Comparison of ENCODE assay signal across 16 cellular contexts in genomic region chr17:31323551-31323950, GRCh38. TPM values are rescaled to one million over a fixed set of nuclear protein-coding genes. Genes with fewer than 3 reads are reported as not detected.
DNase-seq lines count a peak whose midpoint lies in the region; ATAC-seq and TF ChIP-seq lines count a peak whose summit lies in the region.
"Had no signal": no experiment of that assay in that cellular context is flagged by ENCODE, and none has a peak within 500 bp of the region (broad histone marks: within the 10 kb centered on the region; RNA-seq: fewer than 3 reads in every experiment).

No MANE protein-coding gene starts in this region.

- peaks cover 18% of the 10 kb centered on the region for H3K4me1 Mint-ChIP-seq in activated naive CD4-positive, alpha-beta T cell treated with anti-CD3 and anti-CD28 coated beads, Interleukin-2, amount 10 ng/mL, durations not matched to agents 7 days and 5 days
- H3K4me1 Mint-ChIP-seq in activated naive CD4-positive, alpha-beta T cell treated with anti-CD3 and anti-CD28 coated beads for 36 hours (ENCODE audit: low read depth) = peaks cover 24% of the 10 kb centered on the region
- peaks cover 32% of the 10 kb centered on the region for H3K4me1 Mint-ChIP-seq in activated naive CD8-positive, alpha-beta T cell treated with anti-CD3 and anti-CD28 coated beads for 36 hours
- peaks cover 21 to 33% of the 10 kb centered on the region in 2 donors for H3K4me1 Mint-ChIP-seq in natural killer cell treated with Interleukin-12 subunit alpha and Interleukin-12 subunit beta and Interleukin-15 and Interleukin-18, amount 100 ng/mL, for 72 hours (ENCODE audit: low read depth in 2 of 2)
- H3K4me1 Mint-ChIP-seq in HFFc6 (ENCODE audit: low read depth) = peaks cover 50% of the 10 kb centered on the region
- H3K4me1 Mint-ChIP-seq: endodermal cell had no signal

- no peak overlapping the region for H3K4me3 ChIP-seq in MM.1S (ENCODE audit: low read length)

- H3K4me3 Mint-ChIP-seq in activated naive CD4-positive, alpha-beta T cell treated with anti-CD3 and anti-CD28 coated beads, Interleukin-2, amount 10 ng/mL, durations not matched to agents 7 days and 5 days = no peak overlapping the region
- no peak overlapping the region for H3K4me3 Mint-ChIP-seq in activated naive CD4-positive, alpha-beta T cell treated with anti-CD3 and anti-CD28 coated beads for 36 hours
- no peak overlapping the region for H3K4me3 Mint-ChIP-seq in activated naive CD8-positive, alpha-beta T cell treated with anti-CD3 and anti-CD28 coated beads for 36 hours
- H3K4me3 Mint-ChIP-seq in natural killer cell treated with Interleukin-12 subunit alpha and Interleukin-12 subunit beta and Interleukin-15 and Interleukin-18, amount 100 ng/mL, for 72 hours = no peak overlapping the region
- H3K4me3 Mint-ChIP-seq in HFFc6 = no peak overlapping the region
- H3K4me3 Mint-ChIP-seq: endodermal cell had no signal

- H3K79me2 ChIP-seq in MM.1S (ENCODE audit: low read length) = peaks cover 41% of the 10 kb centered on the region

- CTCF ChIA-PET in activated naive CD4-positive, alpha-beta T cell treated with anti-CD3 and anti-CD28 coated beads, Interleukin-2, amount 10 ng/mL, durations not matched to agents 7 days and 5 days (lab: Charles Lee) = no interaction called here
- CTCF ChIA-PET in activated naive CD4-positive, alpha-beta T cell treated with anti-CD3 and anti-CD28 coated beads for 36 hours (lab: Charles Lee) = no interaction called here

- H3K27ac Mint-ChIP-seq in activated naive CD4-positive, alpha-beta T cell treated with anti-CD3 and anti-CD28 coated beads, Interleukin-2, amount 10 ng/mL, durations not matched to agents 7 days and 5 days = peak overlapping the region; percentile 39
- H3K27ac Mint-ChIP-seq in activated naive CD4-positive, alpha-beta T cell treated with anti-CD3 and anti-CD28 coated beads for 36 hours = no peak overlapping the region
- H3K27ac Mint-ChIP-seq in activated naive CD8-positive, alpha-beta T cell treated with anti-CD3 and anti-CD28 coated beads for 36 hours = peak overlapping the region; percentile 55
- peak overlapping the region; percentile 57 to 93 for H3K27ac Mint-ChIP-seq in natural killer cell treated with Interleukin-12 subunit alpha and Interleukin-12 subunit beta and Interleukin-15 and Interleukin-18, amount 100 ng/mL, for 72 hours
- H3K27ac Mint-ChIP-seq in HFFc6 = no peak overlapping the region
- H3K27ac Mint-ChIP-seq: endodermal cell had no signal

- no peaks in the 10 kb centered on the region for H3K27me3 Mint-ChIP-seq in activated naive CD4-positive, alpha-beta T cell treated with anti-CD3 and anti-CD28 coated beads, Interleukin-2, amount 10 ng/mL, durations not matched to agents 7 days and 5 days
- H3K27me3 Mint-ChIP-seq in activated naive CD4-positive, alpha-beta T cell treated with anti-CD3 and anti-CD28 coated beads for 36 hours (ENCODE audit: low read depth) = no peaks in the 10 kb centered on the region
- H3K27me3 Mint-ChIP-seq in activated naive CD8-positive, alpha-beta T cell treated with anti-CD3 and anti-CD28 coated beads for 36 hours = no peaks in the 10 kb centered on the region
- H3K27me3 Mint-ChIP-seq in natural killer cell treated with Interleukin-12 subunit alpha and Interleukin-12 subunit beta and Interleukin-15 and Interleukin-18, amount 100 ng/mL, for 72 hours = no peaks in the 10 kb centered on the region
- H3K27me3 Mint-ChIP-seq in HFFc6 (ENCODE audit: insufficient read depth) = peaks cover 3% of the 10 kb centered on the region

- no peak for ATAC-seq in natural killer cell treated with Interleukin-12 subunit alpha and Interleukin-12 subunit beta and Interleukin-15 and Interleukin-18, amount 100 ng/mL, for 72 hours
- no peak for ATAC-seq in GM18868 (IDR thresholded peaks at IDR 0.05; ENCODE audit: unreplicated experiment)

- TF ChIP-seq CTCF in MM.1S (IDR thresholded peaks at IDR 0.05; ENCODE audit: low read length) (no peak), HFFc6 (IDR thresholded peaks at IDR 0.05) (no peak)

- H3K36me3 ChIP-seq in MM.1S (replicated peaks; ENCODE audit: insufficient read depth, low read length) = no peaks in the 10 kb centered on the region

- H3F3A ChIP-seq in MM.1S (ENCODE audit: insufficient read depth, low read length) = peaks cover 39% of the 10 kb centered on the region

- intact Hi-C loops in activated naive CD4-positive, alpha-beta T cell treated with anti-CD3 and anti-CD28 coated beads for 36 hours (cut with micrococcal nuclease) = loop anchor here (5.0 to 10.0 kb wide), 4 partner anchors 231 to 1209 kb away; partner anchors contain the start of genes NF1 and NSRP1

- H3K27ac ChIP-seq in MM.1S (ENCODE audit: low read length) = peak overlapping the region; percentile 37; the same call in 1 of the 2 replicates
- H3K27ac ChIP-seq: VCaP had no signal

- no peaks in the 10 kb centered on the region for H4K20me1 ChIP-seq in MM.1S (ENCODE audit: insufficient read depth, low read length)

- H3K9me3 ChIP-seq in MM.1S (replicated peaks; ENCODE audit: insufficient read depth, low read length) = no peaks in the 10 kb centered on the region
- H3K9me3 ChIP-seq: Caco-2 had no signal

- peaks cover 19% of the 10 kb centered on the region for H3K36me3 Mint-ChIP-seq in activated naive CD4-positive, alpha-beta T cell treated with anti-CD3 and anti-CD28 coated beads, Interleukin-2, amount 10 ng/mL, durations not matched to agents 7 days and 5 days
- peaks cover 19% of the 10 kb centered on the region for H3K36me3 Mint-ChIP-seq in activated naive CD4-positive, alpha-beta T cell treated with anti-CD3 and anti-CD28 coated beads for 36 hours (ENCODE audit: low read depth)
- peaks cover 24% of the 10 kb centered on the region for H3K36me3 Mint-ChIP-seq in activated naive CD8-positive, alpha-beta T cell treated with anti-CD3 and anti-CD28 coated beads for 36 hours
- H3K36me3 Mint-ChIP-seq in natural killer cell treated with Interleukin-12 subunit alpha and Interleukin-12 subunit beta and Interleukin-15 and Interleukin-18, amount 100 ng/mL, for 72 hours = peaks cover 4% of the 10 kb centered on the region
- peaks cover 45% of the 10 kb centered on the region for H3K36me3 Mint-ChIP-seq in HFFc6 (ENCODE audit: low read depth)

- H3K9me3 Mint-ChIP-seq in activated naive CD4-positive, alpha-beta T cell treated with anti-CD3 and anti-CD28 coated beads, Interleukin-2, amount 10 ng/mL, durations not matched to agents 7 days and 5 days = no peaks in the 10 kb centered on the region
- H3K9me3 Mint-ChIP-seq in activated naive CD4-positive, alpha-beta T cell treated with anti-CD3 and anti-CD28 coated beads for 36 hours = no peaks in the 10 kb centered on the region
- peaks cover 2% of the 10 kb centered on the region for H3K9me3 Mint-ChIP-seq in activated naive CD8-positive, alpha-beta T cell treated with anti-CD3 and anti-CD28 coated beads for 36 hours
- no peaks in the 10 kb centered on the region for H3K9me3 Mint-ChIP-seq in natural killer cell treated with Interleukin-12 subunit alpha and Interleukin-12 subunit beta and Interleukin-15 and Interleukin-18, amount 100 ng/mL, for 72 hours
- H3K9me3 Mint-ChIP-seq in HFFc6 = no peaks in the 10 kb centered on the region
- H3K9me3 Mint-ChIP-seq: endodermal cell had no signal

- no peak overlapping the region for H3K9ac ChIP-seq in MM.1S (ENCODE audit: low read length)

- H3K9me2 ChIP-seq in MM.1S (replicated peaks; ENCODE audit: insufficient read depth, low read length) = no peaks in the 10 kb centered on the region

- H3K4me2 ChIP-seq in MM.1S (ENCODE audit: low read depth, low read length) = peak overlapping the region; percentile 20; the same call in 1 of the 2 replicates

- H2AFZ ChIP-seq in MM.1S (ENCODE audit: low read length) = no peak overlapping the region

- H3K27me3 ChIP-seq in MM.1S (replicated peaks; ENCODE audit: insufficient read depth, low read length) = no peaks in the 10 kb centered on the region

- DNase-seq in activated naive CD4-positive, alpha-beta T cell treated with anti-CD3 and anti-CD28 coated beads, Interleukin-2, amount 10 ng/mL, durations not matched to agents 7 days and 5 days = no peak
- DNase-seq in activated naive CD4-positive, alpha-beta T cell treated with anti-CD3 and anti-CD28 coated beads for 36 hours = no peak
- peak; percentile 48 for DNase-seq in MM.1S
- DNase-seq in activated naive CD8-positive, alpha-beta T cell treated with anti-CD3 and anti-CD28 coated beads for 36 hours = no peak
- DNase-seq in natural killer cell treated with Interleukin-12 subunit alpha and Interleukin-12 subunit beta and Interleukin-15 and Interleukin-18, amount 100 ng/mL, for 72 hours (ENCODE audit: low spot score) = no peak
- DNase-seq in HFFc6 = no peak
- no peak for DNase-seq in NCI-H2171 treated with DMSO at 0.1 percent for 48 hours (lab: John Stamatoyannopoulos, UW)
- DNase-seq: Caco-2; endodermal cell; NCI-H1105; NCI-H2081 treated with DMSO at 0.1 percent for 48 hours; NCI-H510A treated with DMSO at 0.1 percent for 48 hours; stimulated activated CD4-positive, alpha-beta T cell treated with anti-CD3 and anti-CD28 coated beads, Interleukin-12 subunit alpha, Interleukin-12 subunit beta, amount 100 ng/mL, for 4 hours had no signal

- peaks cover 20% of the 10 kb centered on the region for H3K4me1 ChIP-seq in MM.1S (ENCODE audit: low read length)
- H3K4me1 ChIP-seq: Caco-2 had no signal

RNA-seq across cellular contexts. Expression of gene EVI2A, which starts 2.1 kb away (rescaled TPM):
- total RNA-seq in activated naive CD4-positive, alpha-beta T cell treated with anti-CD3 and anti-CD28 coated beads for 36 hours = 10 to 100 TPM; 22.0 to 22.5 TPM
- total RNA-seq in activated naive CD8-positive, alpha-beta T cell treated with anti-CD3 and anti-CD28 coated beads for 36 hours = 10 to 100 TPM; 42.4 to 42.7 TPM
- total RNA-seq in natural killer cell treated with Interleukin-12 subunit alpha and Interleukin-12 subunit beta and Interleukin-15 and Interleukin-18, amount 100 ng/mL, for 72 hours = 10 to 100 TPM in 1 of 2 donors, 1 to 10 TPM in 1; 6.2 to 13.8 TPM
- 1 to 10 TPM in 5 of 6 experiments, under 1 TPM in 1; 1.00 to 1.7 (median 1.4) TPM for total RNA-seq in HFFc6 (2021; fragmentation: NEBNext Ultra II Directional; extraction: Animal tissue kit (Norgen Biotek cat#: 25700))
- total RNA-seq: Caco-2, endodermal cell, HT-29 had no signal

RNA-seq across cellular contexts. Expression of gene EVI2B, which starts 9.7 kb away (rescaled TPM):
- 10 to 100 TPM in 1 of 2 experiments, 1 to 10 TPM in 1; 9.9 to 11.4 TPM for total RNA-seq in activated naive CD4-positive, alpha-beta T cell treated with anti-CD3 and anti-CD28 coated beads for 36 hours
- total RNA-seq in activated naive CD8-positive, alpha-beta T cell treated with anti-CD3 and anti-CD28 coated beads for 36 hours = 10 to 100 TPM; 14.8 to 16.5 TPM
- 10 to 100 TPM; 16.3 to 28.0 TPM for total RNA-seq in natural killer cell treated with Interleukin-12 subunit alpha and Interleukin-12 subunit beta and Interleukin-15 and Interleukin-18, amount 100 ng/mL, for 72 hours
- 1 to 10 TPM in 4 of 6 experiments, under 1 TPM in 2; 0.33 to 2.0 (median 1.5) TPM for total RNA-seq in HFFc6 (2021; fragmentation: NEBNext Ultra II Directional; extraction: Animal tissue kit (Norgen Biotek cat#: 25700))
- total RNA-seq: Caco-2, endodermal cell, HT-29 had no signal

RNA-seq across cellular contexts. Expression of gene OMG, which starts 26.5 kb away (rescaled TPM):
- under 1 TPM in 1 of 2 experiments, not detected in 1; 0.10 TPM for total RNA-seq in activated naive CD4-positive, alpha-beta T cell treated with anti-CD3 and anti-CD28 coated beads for 36 hours
- total RNA-seq in activated naive CD8-positive, alpha-beta T cell treated with anti-CD3 and anti-CD28 coated beads for 36 hours = under 1 TPM in 1 of 2 experiments, not detected in 1; 0.14 TPM
- total RNA-seq in natural killer cell treated with Interleukin-12 subunit alpha and Interleukin-12 subunit beta and Interleukin-15 and Interleukin-18, amount 100 ng/mL, for 72 hours = 1 to 10 TPM in 1 of 2 donors, under 1 TPM in 1; 0.48 to 1.4 TPM
- under 1 TPM in 1 of 6 experiments, not detected in 5; 0.26 TPM for total RNA-seq in HFFc6 (2021; fragmentation: NEBNext Ultra II Directional; extraction: Animal tissue kit (Norgen Biotek cat#: 25700))
- total RNA-seq: Caco-2, endodermal cell, HT-29 had no signal

Comparison
In these comparisons a context has a peak if more than half of its experiments do, and no peak if none do; other contexts are left out.
1. H3K27ac Mint-ChIP-seq: peak in activated naive CD4-positive, alpha-beta T cell treated with anti-CD3 and anti-CD28 coated beads, Interleukin-2, amount 10 ng/mL, durations not matched to agents 7 days and 5 days (single experiment), activated naive CD8-positive, alpha-beta T cell treated with anti-CD3 and anti-CD28 coated beads for 36 hours (single experiment) and natural killer cell treated with Interleukin-12 subunit alpha and Interleukin-12 subunit beta and Interleukin-15 and Interleukin-18, amount 100 ng/mL, for 72 hours (2 of 2); none in activated naive CD4-positive, alpha-beta T cell treated with anti-CD3 and anti-CD28 coated beads for 36 hours (single experiment) and HFFc6 (single experiment).